ENCODE assay signal across 11 cellular contexts in genomic region chr4:11698033-11698432, GRCh38.
"Had no signal": no experiment of that assay in that cellular context is flagged by ENCODE, and none has a peak within 500 bp of the region (broad histone marks: within the 10 kb centered on the region; RNA-seq: fewer than 3 reads in every experiment).

No MANE protein-coding gene starts in this region.

- H3K4me3 ChIP-seq: ascending aorta, SJSA1, spleen had no signal

- H3K27ac Mint-ChIP-seq: activated CD8-positive, alpha-beta T cell treated with anti-CD3 and anti-CD28 coated beads for 36 hours; stimulated activated memory B cell treated with anti-CD40 and anti-IgM and Interleukin-4, amounts not matched to agents 10 μg/mL and 1 μg/mL and 100 μg/mL, for 72 hours had no signal

- H3K9me3 ChIP-seq: SJSA1 had no signal

- H3K36me3 ChIP-seq: ascending aorta, SJSA1, spleen had no signal

- ATAC-seq: activated CD8-positive, alpha-beta T cell treated with anti-CD3 and anti-CD28 coated beads for 36 hours; stimulated activated memory B cell treated with anti-CD40 and anti-IgM and Interleukin-4, amounts not matched to agents 10 μg/mL and 1 μg/mL and 100 μg/mL, for 72 hours had no signal

- H3K36me3 Mint-ChIP-seq: stimulated activated memory B cell treated with anti-CD40 and anti-IgM and Interleukin-4, amounts not matched to agents 10 μg/mL and 1 μg/mL and 100 μg/mL, for 72 hours had no signal

- H3K4me3 Mint-ChIP-seq: activated CD8-positive, alpha-beta T cell treated with anti-CD3 and anti-CD28 coated beads for 36 hours; stimulated activated memory B cell treated with anti-CD40 and anti-IgM and Interleukin-4, amounts not matched to agents 10 μg/mL and 1 μg/mL and 100 μg/mL, for 72 hours had no signal

- H3K9ac ChIP-seq: parathyroid adenoma had no signal

- DNase-seq: activated CD8-positive, alpha-beta memory T cell treated with anti-CD3 and anti-CD28 coated beads, Interleukin-2, amount 50 U/mL, for 4 hours; activated CD8-positive, alpha-beta T cell treated with anti-CD3 and anti-CD28 coated beads for 36 hours; effector memory CD4-positive, alpha-beta T cell; foreskin melanocyte; left ventricle myocardium superior; spleen; stimulated activated CD4-positive, alpha-beta T cell treated with anti-CD3 and anti-CD28 coated beads, Interleukin-1b, Interleukin-23, amount 100 ng/mL, for 48 hours had no signal

- H2AFZ ChIP-seq: parathyroid adenoma had no signal

- H3K27me3 ChIP-seq: ascending aorta, SJSA1, spleen had no signal

- H3K27ac ChIP-seq: ascending aorta, parathyroid adenoma, SJSA1, spleen had no signal

- H3K4me1 Mint-ChIP-seq: stimulated activated memory B cell treated with anti-CD40 and anti-IgM and Interleukin-4, amounts not matched to agents 10 μg/mL and 1 μg/mL and 100 μg/mL, for 72 hours had no signal

- H3K4me1 ChIP-seq: ascending aorta, parathyroid adenoma, SJSA1, spleen had no signal

- H3K27me3 Mint-ChIP-seq: activated CD8-positive, alpha-beta T cell treated with anti-CD3 and anti-CD28 coated beads for 36 hours; stimulated activated memory B cell treated with anti-CD40 and anti-IgM and Interleukin-4, amounts not matched to agents 10 μg/mL and 1 μg/mL and 100 μg/mL, for 72 hours had no signal

- H3K79me2 ChIP-seq: parathyroid adenoma had no signal
